Comparison of ENCODE assay signal across 1 cellular context in the genomic region with DNA sequence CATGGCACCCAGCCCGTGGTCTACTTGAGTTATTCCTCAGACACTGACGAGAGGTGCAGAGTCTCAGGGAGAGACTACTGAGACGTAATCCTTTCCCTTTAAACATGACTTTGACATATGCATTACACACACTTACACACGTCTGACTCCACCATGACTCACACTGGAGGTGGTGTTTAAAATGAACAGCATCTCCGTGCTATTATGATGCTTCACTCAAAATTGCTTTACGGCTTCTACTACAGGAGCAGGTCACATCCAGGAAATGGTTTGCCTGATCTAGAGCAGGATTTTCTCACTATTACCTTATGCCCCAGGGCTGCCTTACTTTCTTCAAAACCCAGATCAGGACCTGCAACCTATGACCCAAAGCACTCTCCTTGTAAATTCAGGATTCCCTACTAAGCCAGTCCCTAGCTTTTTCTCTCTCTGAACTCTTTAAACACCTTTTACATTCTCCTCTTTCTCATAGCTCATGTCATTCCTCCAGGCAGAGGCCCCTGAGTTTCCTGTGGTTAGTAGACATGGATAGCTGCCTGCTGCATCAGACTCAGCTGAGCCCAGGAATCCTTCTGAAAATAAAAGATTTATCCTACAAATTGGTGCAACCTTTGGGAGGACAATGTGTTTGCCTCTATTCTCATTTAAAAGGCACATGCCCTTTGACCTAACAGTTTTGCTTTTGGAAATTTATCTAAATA.
A peak's percentile ranks its signal among the peaks of the same experiment; 100 is the strongest.
TF ChIP-seq lines count a peak whose summit lies in the region.

No MANE protein-coding gene starts in this region.

TF ChIP-seq in SK-N-SH, 30 proteins besides CTCF, POLR2A, EP300 and RAD21 (continued from another document):
- peak; percentile 49; the same call in 1 of the 2 replicates for TF ChIP-seq POLR2AphosphoS5 (IDR thresholded peaks at IDR 0.05; ENCODE audit: low read depth, low read length)
- TF ChIP-seq RXRA (IDR thresholded peaks at IDR 0.05; ENCODE audit: borderline replicate concordance, low read depth), result no peak
- TF ChIP-seq, protein P1, sequence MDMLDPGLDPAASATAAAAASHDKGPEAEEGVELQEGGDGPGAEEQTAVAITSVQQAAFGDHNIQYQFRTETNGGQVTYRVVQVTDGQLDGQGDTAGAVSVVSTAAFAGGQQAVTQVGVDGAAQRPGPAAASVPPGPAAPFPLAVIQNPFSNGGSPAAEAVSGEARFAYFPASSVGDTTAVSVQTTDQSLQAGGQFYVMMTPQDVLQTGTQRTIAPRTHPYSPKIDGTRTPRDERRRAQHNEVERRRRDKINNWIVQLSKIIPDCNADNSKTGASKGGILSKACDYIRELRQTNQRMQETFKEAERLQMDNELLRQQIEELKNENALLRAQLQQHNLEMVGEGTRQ (IDR thresholded peaks at IDR 0.05; ENCODE audit: borderline replicate concordance, low read depth, low read length), result no peak
- TF ChIP-seq, protein P2, sequence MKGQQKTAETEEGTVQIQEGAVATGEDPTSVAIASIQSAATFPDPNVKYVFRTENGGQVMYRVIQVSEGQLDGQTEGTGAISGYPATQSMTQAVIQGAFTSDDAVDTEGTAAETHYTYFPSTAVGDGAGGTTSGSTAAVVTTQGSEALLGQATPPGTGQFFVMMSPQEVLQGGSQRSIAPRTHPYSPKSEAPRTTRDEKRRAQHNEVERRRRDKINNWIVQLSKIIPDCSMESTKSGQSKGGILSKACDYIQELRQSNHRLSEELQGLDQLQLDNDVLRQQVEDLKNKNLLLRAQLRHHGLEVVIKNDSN (IDR thresholded peaks at IDR 0.05; ENCODE audit: borderline replicate concordance, low read depth), result no peak
- TF ChIP-seq, protein P3, sequence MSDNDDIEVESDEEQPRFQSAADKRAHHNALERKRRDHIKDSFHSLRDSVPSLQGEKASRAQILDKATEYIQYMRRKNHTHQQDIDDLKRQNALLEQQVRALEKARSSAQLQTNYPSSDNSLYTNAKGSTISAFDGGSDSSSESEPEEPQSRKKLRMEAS (IDR thresholded peaks at IDR 0.05; ENCODE audit: low read depth), result peak; percentile 48
- TF ChIP-seq JUND (IDR thresholded peaks at IDR 0.05), result peak; percentile 74
- TF ChIP-seq FOSL2 (IDR thresholded peaks at IDR 0.05; ENCODE audit: borderline replicate concordance, low read depth), result peak; percentile 88; the same call in 1 of the 2 replicates
- TF ChIP-seq TEAD4 (IDR thresholded peaks at IDR 0.05; ENCODE audit: borderline replicate concordance, insufficient read depth), result no peak
- TF ChIP-seq, protein P4, sequence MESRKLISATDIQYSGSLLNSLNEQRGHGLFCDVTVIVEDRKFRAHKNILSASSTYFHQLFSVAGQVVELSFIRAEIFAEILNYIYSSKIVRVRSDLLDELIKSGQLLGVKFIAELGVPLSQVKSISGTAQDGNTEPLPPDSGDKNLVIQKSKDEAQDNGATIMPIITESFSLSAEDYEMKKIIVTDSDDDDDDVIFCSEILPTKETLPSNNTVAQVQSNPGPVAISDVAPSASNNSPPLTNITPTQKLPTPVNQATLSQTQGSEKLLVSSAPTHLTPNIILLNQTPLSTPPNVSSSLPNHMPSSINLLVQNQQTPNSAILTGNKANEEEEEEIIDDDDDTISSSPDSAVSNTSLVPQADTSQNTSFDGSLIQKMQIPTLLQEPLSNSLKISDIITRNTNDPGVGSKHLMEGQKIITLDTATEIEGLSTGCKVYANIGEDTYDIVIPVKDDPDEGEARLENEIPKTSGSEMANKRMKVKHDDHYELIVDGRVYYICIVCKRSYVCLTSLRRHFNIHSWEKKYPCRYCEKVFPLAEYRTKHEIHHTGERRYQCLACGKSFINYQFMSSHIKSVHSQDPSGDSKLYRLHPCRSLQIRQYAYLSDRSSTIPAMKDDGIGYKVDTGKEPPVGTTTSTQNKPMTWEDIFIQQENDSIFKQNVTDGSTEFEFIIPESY (IDR thresholded peaks at IDR 0.05; ENCODE audit: borderline replicate concordance, low read depth), result 0 out of 2 replicates have a peak, but pooled peaks have one; percentile 27
TF ChIP-seq in SK-N-SH: peak in this region for 9.
